ENCODE assay signal across 13 cellular contexts in genomic region chr6:17212541-17213371, GRCh38.
DNase-seq lines count a peak whose midpoint lies in the region; ATAC-seq, FAIRE-seq and TF ChIP-seq lines count a peak whose summit lies in the region.
"Had no signal": no experiment of that assay in that cellular context is flagged by ENCODE, and none has a peak within 500 bp of the region (broad histone marks: within the 10 kb centered on the region; RNA-seq: fewer than 3 reads in every experiment).

No MANE protein-coding gene starts in this region.

- peaks cover 26% of the 10 kb centered on the region for H3F3A ChIP-seq in neural progenitor cell (ENCODE audit: low read depth)

- POLR2A ChIA-PET in activated CD8-positive, alpha-beta T cell treated with anti-CD3 and anti-CD28 coated beads for 36 hours (lab: Charles Lee), result no interaction called here

- H3K36me3 Mint-ChIP-seq in neural progenitor cell, result no peaks in the 10 kb centered on the region
- H3K36me3 Mint-ChIP-seq in activated CD8-positive, alpha-beta T cell treated with anti-CD3 and anti-CD28 coated beads for 36 hours (ENCODE audit: low read depth), result no peaks in the 10 kb centered on the region

- no peak for TF ChIP-seq EP300 in gastroesophageal sphincter (IDR thresholded peaks at IDR 0.05)

- ATAC-seq in gastroesophageal sphincter (peak; percentile 67), HG02571 (IDR thresholded peaks at IDR 0.05; ENCODE audit: unreplicated experiment) (no peak)
- ATAC-seq in activated CD8-positive, alpha-beta T cell treated with anti-CD3 and anti-CD28 coated beads for 36 hours, result no peak

- H4K20me1 ChIP-seq in neural progenitor cell (ENCODE audit: low read depth), result no peaks in the 10 kb centered on the region

- TF ChIP-seq CTCF in gastroesophageal sphincter (IDR thresholded peaks at IDR 0.05) (no peak), neural progenitor cell (IDR thresholded peaks at IDR 0.05) (no peak)
- no peak for TF ChIP-seq CTCF in activated CD8-positive, alpha-beta T cell treated with anti-CD3 and anti-CD28 coated beads for 36 hours (IDR thresholded peaks at IDR 0.05)

- peak; percentile 45 for DNase-seq in AG20443 (ENCODE audit: low spot score)
- peak; percentile 81 for DNase-seq in NCI-H82 (lab: John Stamatoyannopoulos, UW)
- peak; percentile 86 for DNase-seq in neural progenitor cell (ENCODE audit: low spot score)
- DNase-seq in frontal cortex (ENCODE audit: low spot score in 2 of 2), result no peak
- DNase-seq in activated CD8-positive, alpha-beta T cell treated with anti-CD3 and anti-CD28 coated beads for 36 hours, result no peak
- DNase-seq in activated CD4-positive, CD25-positive, alpha-beta regulatory T cell treated with anti-CD3 and anti-CD28 coated beads, Interleukin-2, amount 50 U/mL, for 72 hours, result no peak
- DNase-seq: activated CD4-positive, alpha-beta T cell treated with anti-CD3 and anti-CD28 coated beads for 4 hours; activated gamma-delta T cell treated with Interleukin-2 at 50 U/mL for 16 hours; SIG-M5; stimulated activated CD4-positive, alpha-beta T cell treated with anti-CD3 and anti-CD28 coated beads, Interleukin-1b, Interleukin-23, amount 100 ng/mL, for 48 hours; stimulated activated naive CD4-positive, alpha-beta T cell treated with Interleukin-2 at 50 U/mL for 16 hours had no signal

- H3K4me3 Mint-ChIP-seq in neural progenitor cell, result peak overlapping the region; percentile 55
- no peak overlapping the region for H3K4me3 Mint-ChIP-seq in activated CD8-positive, alpha-beta T cell treated with anti-CD3 and anti-CD28 coated beads for 36 hours

- H3K27ac ChIP-seq in gastroesophageal sphincter (peak overlapping the region; percentile 69 to 78 (median 76)), neural progenitor cell (peak overlapping the region; percentile 91)

- 11 to 22% methylated on average over 6 to 9 of the region's 13 CpGs for WGBS in gastroesophageal sphincter (ENCODE audit: low coverage in 1 of 2), 2 donors

- H2AFZ ChIP-seq in neural progenitor cell (replicated peaks), result peak overlapping the region; percentile 8

- no peaks in the 10 kb centered on the region for H3K36me3 ChIP-seq in gastroesophageal sphincter
- no peaks in the 10 kb centered on the region for H3K36me3 ChIP-seq in neural progenitor cell

- H3K79me2 ChIP-seq in neural progenitor cell (ENCODE audit: low read depth), result no peaks in the 10 kb centered on the region

- intact Hi-C loops in activated CD8-positive, alpha-beta T cell treated with anti-CD3 and anti-CD28 coated beads for 36 hours (cut with micrococcal nuclease), result no loop called here

- H3K27me3 Mint-ChIP-seq in neural progenitor cell (ENCODE audit: insufficient read depth, low read depth), result peaks cover 23% of the 10 kb centered on the region
- peaks cover 2% of the 10 kb centered on the region for H3K27me3 Mint-ChIP-seq in activated CD8-positive, alpha-beta T cell treated with anti-CD3 and anti-CD28 coated beads for 36 hours

- no peak overlapping the region for H3K9ac ChIP-seq in neural progenitor cell

- H3K4me1 Mint-ChIP-seq in neural progenitor cell, result peaks cover 24% of the 10 kb centered on the region
- H3K4me1 Mint-ChIP-seq in activated CD8-positive, alpha-beta T cell treated with anti-CD3 and anti-CD28 coated beads for 36 hours (ENCODE audit: low read depth), result no peaks in the 10 kb centered on the region

- no peak for TF ChIP-seq POLR2A in gastroesophageal sphincter (IDR thresholded peaks at IDR 0.05)

- H3K9me3 Mint-ChIP-seq in neural progenitor cell, result peaks cover 30% of the 10 kb centered on the region
- H3K9me3 Mint-ChIP-seq in activated CD8-positive, alpha-beta T cell treated with anti-CD3 and anti-CD28 coated beads for 36 hours, result peaks cover 4% of the 10 kb centered on the region

- peak overlapping the region in 1 of 2 donors; percentile 23 for H3K4me3 ChIP-seq in gastroesophageal sphincter
- H3K4me3 ChIP-seq in neural progenitor cell, result peak overlapping the region; percentile 20

- H3K9me3 ChIP-seq in gastroesophageal sphincter (no peaks in the 10 kb centered on the region), neural progenitor cell (ENCODE audit: low read depth) (peaks cover 5% of the 10 kb centered on the region)

- H3K4me2 ChIP-seq in neural progenitor cell, result peak overlapping the region; percentile 67

- CTCF ChIA-PET in activated CD8-positive, alpha-beta T cell treated with anti-CD3 and anti-CD28 coated beads for 36 hours (lab: Charles Lee), result interaction anchor here (1.1 kb wide), 1 partner anchor 19 kb away, joined by 3 read pairs; no protein-coding TSS in a partner anchor

- H3K4me1 ChIP-seq in gastroesophageal sphincter (peaks cover 0 to 37% (median 2%) of the 10 kb centered on the region in 3 donors), neural progenitor cell (peaks cover 20% of the 10 kb centered on the region)

- H3K27me3 ChIP-seq in gastroesophageal sphincter (no peaks in the 10 kb centered on the region), neural progenitor cell (no peaks in the 10 kb centered on the region)

- no peak for FAIRE-seq in frontal cortex (lab: Jason Lieb, UNC)

- H3K27ac Mint-ChIP-seq in neural progenitor cell, result peak overlapping the region; percentile 90
- no peak overlapping the region for H3K27ac Mint-ChIP-seq in activated CD8-positive, alpha-beta T cell treated with anti-CD3 and anti-CD28 coated beads for 36 hours

Comparison
In these comparisons a context has a peak if more than half of its experiments do, and no peak if none do; other contexts are left out.
1. DNase-seq: peak in AG20443 (single experiment), NCI-H82 (single experiment) and neural progenitor cell (single experiment); none in frontal cortex (0 of 2), activated CD8-positive, alpha-beta T cell treated with anti-CD3 and anti-CD28 coated beads for 36 hours (single experiment) and activated CD4-positive, CD25-positive, alpha-beta regulatory T cell treated with anti-CD3 and anti-CD28 coated beads, Interleukin-2, amount 50 U/mL, for 72 hours (single experiment).